Comparison of ENCODE assay signal across 12 cellular contexts in genomic region chr5:147752666-147753290, GRCh38.
"Had no signal": no experiment of that assay in that cellular context is flagged by ENCODE, and none has a peak within 500 bp of the region (broad histone marks: within the 10 kb centered on the region; RNA-seq: fewer than 3 reads in every experiment).

No MANE protein-coding gene starts in this region.

- H3K9me3 ChIP-seq: right atrium auricular region, tibial nerve had no signal

- H3K4me1 ChIP-seq: right atrium auricular region had no signal

- H3K27me3 ChIP-seq: hepatocyte, right atrium auricular region, tibial nerve had no signal

- H3K4me3 ChIP-seq: hepatocyte, right atrium auricular region, tibial nerve had no signal

- DNase-seq: activated B cell treated with CpG ODN at 0.5 μM for 24 hours; activated CD4-positive, alpha-beta T cell treated with anti-CD3 and anti-CD28 coated beads, Interleukin-2, amount 10 ng/mL, durations not matched to agents 24 days and 14 days; activated CD8-positive, alpha-beta memory T cell treated with anti-CD3 and anti-CD28 coated beads for 24 hours; activated naive CD4-positive, alpha-beta T cell treated with Interleukin-2 at 50 U/mL for 16 hours; activated naive CD8-positive, alpha-beta T cell treated with anti-CD3 and anti-CD28 coated beads, Interleukin-2, amount 50 U/mL, for 24 hours; central memory CD4-positive, alpha-beta T cell; endodermal cell; erythroblast; small intestine had no signal

- H3K27ac ChIP-seq: hepatocyte, right atrium auricular region had no signal

- H3K36me3 ChIP-seq: right atrium auricular region, tibial nerve had no signal
